26 cellular contexts compared by ENCODE assay signal in the genomic region with DNA sequence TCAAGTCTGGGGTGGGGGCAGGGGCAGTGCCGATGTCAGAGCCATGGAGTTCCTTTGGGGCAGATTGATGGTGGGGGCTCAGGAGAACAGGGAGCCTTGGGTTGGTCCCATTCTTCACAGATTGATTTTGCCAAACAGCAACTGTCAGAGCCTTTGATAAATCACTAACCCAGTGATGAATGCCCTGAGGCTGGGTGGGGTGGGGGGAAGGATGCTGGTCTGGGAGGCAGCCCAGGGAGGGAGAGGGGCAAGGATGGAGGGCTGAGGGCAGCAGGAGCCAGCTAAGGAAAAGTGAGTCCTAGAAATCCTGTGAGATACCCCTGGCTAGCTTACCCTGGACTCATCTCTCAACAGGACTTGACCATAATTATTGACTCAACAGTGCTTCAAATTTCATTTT.
"Had no signal": no experiment of that assay in that cellular context is flagged by ENCODE, and none has a peak within 500 bp of the region (broad histone marks: within the 10 kb centered on the region; RNA-seq: fewer than 3 reads in every experiment).

No MANE protein-coding gene starts in this region.

- H3K27me3 ChIP-seq: testis, thyroid gland, tibial nerve, upper lobe of left lung, upper lobe of right lung, uterus, vagina had no signal

- DNase-seq: stimulated activated CD4-positive, alpha-beta T cell treated with anti-CD3 and anti-CD28 coated beads, Interleukin-2, amount 100 ng/mL, for 48 hours; stimulated activated CD4-positive, alpha-beta T cell treated with anti-CD3 and anti-CD28 coated beads, Interleukin-4, amount 100 ng/mL, for 1 hour; stimulated activated CD4-positive, alpha-beta T cell treated with anti-CD3 and anti-CD28 coated beads, Interleukin-4, amount 100 ng/mL, for 24 hours; stimulated activated CD4-positive, alpha-beta T cell treated with anti-CD3 and anti-CD28 coated beads, Interleukin-4, amount 100 ng/mL, for 4 hours; stimulated activated CD8-positive, alpha-beta memory T cell treated with anti-CD3 and anti-CD28 coated beads, Interleukin-4, amount 100 ng/mL, for 48 hours; stimulated activated naive B cell treated with anti-CD40 and anti-IgM and Interleukin-4, amounts not matched to agents 10 μg/mL and 1 μg/mL and 100 μg/mL, for 72 hours; stimulated activated naive CD4-positive, alpha-beta T cell; stimulated activated naive CD4-positive, alpha-beta T cell treated with Interleukin-2 at 50 U/mL for 16 hours; stimulated activated naive CD8-positive, alpha-beta T cell treated with anti-CD3 and anti-CD28 coated beads, Interleukin-15, amount 100 ng/mL, for 72 hours; stimulated activated naive CD8-positive, alpha-beta T cell treated with anti-CD3 and anti-CD28 coated beads, Interleukin-15, Interleukin-2, amounts not matched to agents 100 U/mL and 50 U/mL, for 24 hours; stomach; substantia nigra; testis; thyroid gland; tibial artery; transverse colon; trophoblast cell; upper lobe of left lung; upper lobe of right lung; uterus had no signal

- H3K27ac ChIP-seq: stomach, suprapubic skin, testis, thoracic aorta, thyroid gland, tibial artery, tibial nerve, transverse colon, upper lobe of left lung, upper lobe of right lung, uterus, vagina had no signal

- H3K9me3 ChIP-seq: stomach, suprapubic skin, testis, thoracic aorta, thyroid gland, tibial artery, tibial nerve, transverse colon, upper lobe of left lung, upper lobe of right lung, uterus, vagina had no signal

- H3K4me3 ChIP-seq: stomach, suprapubic skin, testis, thoracic aorta, thyroid gland, tibial artery, tibial nerve, transverse colon, upper lobe of left lung, upper lobe of right lung, uterus, vagina had no signal

- ATAC-seq: stimulated activated effector memory CD8-positive, alpha-beta T cell treated with anti-CD3 and anti-CD28 coated beads, Interleukin-12 subunit alpha, Interleukin-12 subunit beta, amount 100 ng/mL, for 72 hours; stimulated activated memory B cell treated with anti-CD40 and anti-IgM and Interleukin-4, amounts not matched to agents 10 μg/mL and 1 μg/mL and 100 μg/mL, for 72 hours; stimulated activated naive B cell treated with anti-CD40 and anti-IgM and Interleukin-4, amounts not matched to agents 10 μg/mL and 1 μg/mL and 100 μg/mL, for 72 hours; stimulated activated naive CD8-positive, alpha-beta T cell treated with anti-CD3 and anti-CD28 coated beads, Interleukin-15, amount 100 ng/mL, for 72 hours; stimulated activated naive CD8-positive, alpha-beta T cell treated with anti-CD3 and anti-CD28 coated beads, Interleukin-15, Interleukin-2, amounts not matched to agents 100 U/mL and 50 U/mL, for 24 hours; upper lobe of right lung had no signal

- H3K36me3 ChIP-seq: stomach, suprapubic skin, thoracic aorta, thyroid gland, tibial artery, tibial nerve, transverse colon, upper lobe of left lung, upper lobe of right lung, uterus, vagina had no signal

- H3K4me1 ChIP-seq: suprapubic skin, testis, thyroid gland, transverse colon, upper lobe of left lung, upper lobe of right lung, uterus, vagina had no signal
